Comparison of ENCODE assay signal across 11 cellular contexts in genomic region chr15:62606376-62607164, GRCh38.
A peak's percentile ranks its signal among the peaks of the same experiment; 100 is the strongest.
DNase-seq lines count a peak whose midpoint lies in the region; ATAC-seq and TF ChIP-seq lines count a peak whose summit lies in the region.
"Had no signal": no experiment of that assay in that cellular context is flagged by ENCODE, and none has a peak within 500 bp of the region (broad histone marks: within the 10 kb centered on the region; RNA-seq: fewer than 3 reads in every experiment).

No MANE protein-coding gene starts in this region.

- no peaks in the 10 kb centered on the region for H4K20me1 ChIP-seq in mammary epithelial cell (ENCODE audit: insufficient read depth, low read length)

- H3K4me1 ChIP-seq in mammary epithelial cell (ENCODE audit: insufficient read depth, low read length) (peaks cover 39% of the 10 kb centered on the region), lung (ENCODE audit: control insufficient read depth in 2 of 2, insufficient read depth in 2 of 2, low read length in 2 of 2) (peaks cover 0 to 21% of the 10 kb centered on the region in 2 donors)

- H3K79me2 ChIP-seq in mammary epithelial cell (ENCODE audit: insufficient read depth, low read length): no peaks in the 10 kb centered on the region

- no peaks in the 10 kb centered on the region for H3K27me3 ChIP-seq in mammary epithelial cell (ENCODE audit: insufficient read depth, low read length)
- H3K27me3 ChIP-seq in lung (ENCODE audit: control insufficient read depth, insufficient read depth): no peaks in the 10 kb centered on the region

- no peaks in the 10 kb centered on the region for H3K9me3 ChIP-seq in mammary epithelial cell (replicated peaks; ENCODE audit: insufficient read depth, low read length)
- no peaks in the 10 kb centered on the region for H3K9me3 ChIP-seq in lung (ENCODE audit: control insufficient read depth in 2 of 2, insufficient read depth in 1 of 2, low read length in 1 of 2)

- no peak for TF ChIP-seq CTCF in mammary epithelial cell (conservative IDR thresholded peaks at IDR 0.05 in 1 of 2, IDR thresholded peaks at IDR 0.05 in 1 of 2; ENCODE audit: extremely low read depth in 1 of 2, insufficient read depth in 1 of 2, low read depth in 1 of 2, low read length in 2 of 2)
- TF ChIP-seq CTCF in lung (IDR thresholded peaks at IDR 0.05; ENCODE audit: control extremely low read depth, extremely low read depth): no peak

- no peaks in the 10 kb centered on the region for H3K36me3 ChIP-seq in mammary epithelial cell (ENCODE audit: insufficient read depth, low read length)
- H3K36me3 ChIP-seq in lung (ENCODE audit: control insufficient read depth in 2 of 2, insufficient read depth in 2 of 2, low read length in 2 of 2): no peaks in the 10 kb centered on the region

- H3K4me3 ChIP-seq in mammary epithelial cell (replicated peaks in 1 of 3; ENCODE audit: insufficient read depth in 1 of 3, low read depth in 2 of 3, low read length in 3 of 3) (no peak overlapping the region), lung (no peak overlapping the region)

- intact Hi-C loops in mammary epithelial cell (cut with micrococcal nuclease): loop anchor here (2.0 to 10.0 kb wide), 3 partner anchors 44 to 438 kb away; partner anchors contain the start of gene TPM1

- in situ Hi-C loops in mammary epithelial cell (cut with MboI; ENCODE audit: low sequenced_read_pairs in 2 of 2): no loop called here

- no peak overlapping the region for H3K4me2 ChIP-seq in mammary epithelial cell (ENCODE audit: insufficient read depth, low read depth, low read length)

- H2AFZ ChIP-seq in mammary epithelial cell (ENCODE audit: low read depth, low read length): no peak overlapping the region

- WGBS in mammary epithelial cell (ENCODE audit: low coverage, missing lambda C conversion rate): 60% methylated on average over 13 of the region's 14 CpGs
- 93 to 95% methylated on average over 14 of the region's 14 CpGs for WGBS in lung, 2 donors

- H3K27ac ChIP-seq in mammary epithelial cell (ENCODE audit: insufficient read depth, low read depth, low read length) (peak overlapping the region; percentile 69), lung (ENCODE audit: low read depth in 1 of 2, low read length in 1 of 2) (no peak overlapping the region)

- dilution Hi-C loops in mammary epithelial cell (cut with HindIII; ENCODE audit: low sequenced_read_pairs): no loop called here

- peak; percentile 97 for DNase-seq in AG08395 (ENCODE audit: low spot score)
- peak; percentile 99 for DNase-seq in LHCN-M2 (ENCODE audit: low read depth)
- peak; percentile 97 for DNase-seq in mammary epithelial cell
- DNase-seq in lung (ENCODE audit: low spot score): no peak
- no peak for DNase-seq in NCI-H510A treated with DMSO at 0.1 percent for 48 hours (lab: John Stamatoyannopoulos, UW)
- DNase-seq in activated gamma-delta T cell (lab: John Stamatoyannopoulos, UW): no peak
- no peak for DNase-seq in activated CD4-positive, alpha-beta T cell treated with anti-CD3 and anti-CD28 coated beads, Interleukin-2, amount 50 U/mL, for 48 hours
- DNase-seq: activated naive CD8-positive, alpha-beta T cell treated with anti-CD3 and anti-CD28 coated beads for 36 hours; NCI-H1105 had no signal

- no TSS peak for BruUV-seq in mammary epithelial cell (replicated peaks; lab: Mats Ljungman, UMichigan)

- CTCF ChIA-PET in mammary epithelial cell (lab: Charles Lee; ENCODE audit: low non-redundant PET): interaction anchor here (0.7 kb wide), 1 partner anchor 136 kb away, joined by 6 read pairs; no protein-coding TSS in a partner anchor

- H3K9ac ChIP-seq in mammary epithelial cell (ENCODE audit: insufficient read depth, low read length): no peak overlapping the region

- ATAC-seq in lung (ENCODE audit: insufficient read depth, low FRiP score): peak; percentile 58
- ATAC-seq in GM18868 (IDR thresholded peaks at IDR 0.05; ENCODE audit: unreplicated experiment): no peak
- ATAC-seq: esophagus mucosa had no signal

Comparison
In these comparisons a context has a peak if more than half of its experiments do, and no peak if none do; other contexts are left out.
1. DNase-seq: peak in AG08395 (single experiment), LHCN-M2 (single experiment) and mammary epithelial cell (single experiment); none in lung (single experiment), NCI-H510A treated with DMSO at 0.1 percent for 48 hours (single experiment), activated gamma-delta T cell (single experiment) and activated CD4-positive, alpha-beta T cell treated with anti-CD3 and anti-CD28 coated beads, Interleukin-2, amount 50 U/mL, for 48 hours (0 of 2).